Comparison of ENCODE assay signal across 30 cellular contexts in the genomic region with DNA sequence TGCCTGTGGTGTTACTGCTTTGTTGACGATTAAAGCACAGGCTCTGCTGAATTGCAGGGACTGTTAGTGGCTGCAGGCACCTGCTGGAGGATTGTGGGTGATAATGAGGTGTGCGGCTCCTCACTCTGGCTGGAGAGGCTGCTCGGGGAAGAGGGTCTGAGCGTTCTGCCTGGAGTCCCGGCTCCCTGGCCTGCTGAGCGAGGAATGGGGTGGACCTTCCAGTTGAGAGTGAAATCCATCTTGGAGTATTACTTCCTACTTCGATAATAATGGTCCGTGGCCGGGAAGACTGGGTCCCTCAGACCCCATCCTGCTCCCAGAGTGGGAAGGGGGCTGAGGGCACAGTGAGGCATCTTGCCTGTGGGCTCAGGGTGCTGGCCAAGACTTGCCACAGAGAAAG.
DNase-seq lines count a peak whose midpoint lies in the region; FAIRE-seq and TF ChIP-seq lines count a peak whose summit lies in the region.
"Had no signal": no experiment of that assay in that cellular context is flagged by ENCODE, and none has a peak within 500 bp of the region (broad histone marks: within the 10 kb centered on the region; RNA-seq: fewer than 3 reads in every experiment).

No MANE protein-coding gene starts in this region.

- H3K4me1 Mint-ChIP-seq in CD14-positive monocyte = peaks cover 43% of the 10 kb centered on the region
- H3K4me1 Mint-ChIP-seq: memory B cell; stimulated activated naive CD8-positive, alpha-beta T cell treated with anti-CD3 and anti-CD28 coated beads, Interleukin-15, amount 100 ng/mL, for 72 hours had no signal

- H3K27ac Mint-ChIP-seq in CD14-positive monocyte = peak overlapping the region in 1 of 7 donors; percentile 18
- H3K27ac Mint-ChIP-seq: activated naive CD8-positive, alpha-beta T cell treated with anti-CD3 and anti-CD28 coated beads for 36 hours; activated T-helper 2 cell treated with anti-CD3 and anti-CD28 coated beads, Interferon-gamma antibody, Interleukin-2, Interleukin-4, amounts not matched to agents 10 μg/mL and 5 μg/mL and 100 μg/mL, durations not matched to agents 14 hours and 24 hours and 36 hours; memory B cell; nephron progenitor cell had no signal

- FAIRE-seq in kidney (lab: Jason Lieb, UNC) = no peak
- FAIRE-seq: bronchial epithelial cell, GM12891, H54 had no signal

- TF ChIP-seq POLR2A in Peyer's patch (IDR thresholded peaks at IDR 0.05) = no peak
- no peak for TF ChIP-seq POLR2A in testis (IDR thresholded peaks at IDR 0.05)

- TF ChIP-seq CTCF in Peyer's patch (IDR thresholded peaks at IDR 0.05) = no peak
- no peak for TF ChIP-seq CTCF in kidney (IDR thresholded peaks at IDR 0.05; ENCODE audit: borderline replicate concordance, extremely low read depth, insufficient read depth)
- TF ChIP-seq CTCF in CD14-positive monocyte (IDR thresholded peaks at IDR 0.05) = no peak
- no peak for TF ChIP-seq CTCF in testis (IDR thresholded peaks at IDR 0.05)

- peak; percentile 0 for DNase-seq in stimulated activated CD4-positive, alpha-beta T cell treated with anti-CD3 and anti-CD28 coated beads, Interleukin-15, amount 100 ng/mL, for 24 hours
- DNase-seq in stimulated activated CD4-positive, alpha-beta T cell treated with anti-CD3 and anti-CD28 coated beads, Interleukin-4, amount 100 ng/mL, for 1 hour = no peak
- peak in 2 of 3 donors; percentile 3 to 7 for DNase-seq in Peyer's patch
- peak; percentile 42 for DNase-seq in kidney
- no peak for DNase-seq in CD14-positive monocyte (ENCODE audit: low spot score)
- DNase-seq in testis = no peak
- DNase-seq in GM19240 (ENCODE audit: insufficient read length, low spot score) = no peak
- DNase-seq: activated CD4-positive, alpha-beta T cell treated with anti-CD3 and anti-CD28 coated beads for 48 hours; activated naive CD8-positive, alpha-beta T cell treated with anti-CD3 and anti-CD28 coated beads for 36 hours; anterior cingulate cortex; gastrocnemius medialis; hippocampal formation; KG1; MG63; NCI-H2029 treated with DMSO at 0.1 percent for 48 hours; NCI-H2227 treated with DMSO at 0.1 percent for 48 hours; NCI-H526 treated with DMSO at 0.1 percent for 48 hours; nephron progenitor cell; retina; SHP77 treated with DMSO at 0.1 percent for 48 hours; stimulated activated naive CD8-positive, alpha-beta T cell treated with anti-CD3 and anti-CD28 coated beads, Interleukin-15, amount 100 ng/mL, for 72 hours; thyroid gland had no signal

- H3K27ac ChIP-seq in Peyer's patch (no peak overlapping the region), kidney (ENCODE audit: low read depth in 2 of 2, low read length in 2 of 2) (no peak overlapping the region), testis (no peak overlapping the region)
- H3K27ac ChIP-seq: gastrocnemius medialis, parathyroid adenoma, thyroid gland, vagina, VCaP had no signal

- no peaks in the 10 kb centered on the region for H3K36me3 ChIP-seq in Peyer's patch
- no peaks in the 10 kb centered on the region for H3K36me3 ChIP-seq in kidney (ENCODE audit: control insufficient read depth in 1 of 2, insufficient read depth in 2 of 2, low read length in 2 of 2)
- H3K36me3 ChIP-seq in testis (ENCODE audit: low read depth, missing control alignments) = no peaks in the 10 kb centered on the region
- H3K36me3 ChIP-seq: gastrocnemius medialis, MG63, thyroid gland, vagina had no signal

- H3K36me3 Mint-ChIP-seq in CD14-positive monocyte = peaks cover 0 to 4% of the 10 kb centered on the region in 2 donors
- H3K36me3 Mint-ChIP-seq: activated naive CD8-positive, alpha-beta T cell treated with anti-CD3 and anti-CD28 coated beads for 36 hours; memory B cell had no signal

- no peak overlapping the region for H3K4me3 ChIP-seq in Peyer's patch
- no peak overlapping the region for H3K4me3 ChIP-seq in kidney (ENCODE audit: low read length in 2 of 2)
- no peak overlapping the region for H3K4me3 ChIP-seq in testis
- H3K4me3 ChIP-seq: gastrocnemius medialis, MG63, thyroid gland, vagina had no signal

- H3K4me1 ChIP-seq in Peyer's patch (no peaks in the 10 kb centered on the region), kidney (ENCODE audit: control insufficient read depth in 1 of 2, insufficient read depth in 1 of 2, low read depth in 1 of 2, low read length in 2 of 2) (no peaks in the 10 kb centered on the region), testis (no peaks in the 10 kb centered on the region)
- H3K4me1 ChIP-seq: gastrocnemius medialis, parathyroid adenoma, thyroid gland, vagina had no signal

- H3K9ac ChIP-seq in kidney (ENCODE audit: low read length in 2 of 2) = no peak overlapping the region
- H3K9ac ChIP-seq: parathyroid adenoma had no signal

- 88 to 94% methylated on average over 8 to 9 of the region's 9 CpGs for WGBS in testis, 2 donors

- peaks cover 0 to 4% (median 2%) of the 10 kb centered on the region in 7 donors for H3K9me3 Mint-ChIP-seq in CD14-positive monocyte
- H3K9me3 Mint-ChIP-seq: activated naive CD8-positive, alpha-beta T cell treated with anti-CD3 and anti-CD28 coated beads for 36 hours; activated T-helper 2 cell treated with anti-CD3 and anti-CD28 coated beads, Interferon-gamma antibody, Interleukin-2, Interleukin-4, amounts not matched to agents 10 μg/mL and 5 μg/mL and 100 μg/mL, durations not matched to agents 14 hours and 24 hours and 36 hours; memory B cell; stimulated activated naive CD8-positive, alpha-beta T cell treated with anti-CD3 and anti-CD28 coated beads, Interleukin-15, amount 100 ng/mL, for 72 hours had no signal

- H3K27me3 ChIP-seq in Peyer's patch (no peaks in the 10 kb centered on the region), testis (no peaks in the 10 kb centered on the region)
- H3K27me3 ChIP-seq: gastrocnemius medialis, MG63, thyroid gland, vagina had no signal

- intact Hi-C loops in kidney (cut with DNase I) (no loop called here), CD14-positive monocyte (cut with micrococcal nuclease) (loop anchor here in 1 of 2 donors (5.0 to 10.0 kb wide), 2 partner anchors 57 to 95 kb away; no protein-coding TSS in a partner anchor), testis (cut with DNase I; ENCODE audit: low total_unique reads) (no loop called here)

- H3K4me3 Mint-ChIP-seq in CD14-positive monocyte = no peak overlapping the region
- H3K4me3 Mint-ChIP-seq: activated naive CD8-positive, alpha-beta T cell treated with anti-CD3 and anti-CD28 coated beads for 36 hours; memory B cell; nephron progenitor cell; stimulated activated naive CD8-positive, alpha-beta T cell treated with anti-CD3 and anti-CD28 coated beads, Interleukin-15, amount 100 ng/mL, for 72 hours had no signal

- peaks cover 0 to 3% (median 0%) of the 10 kb centered on the region in 3 donors for H3K27me3 Mint-ChIP-seq in CD14-positive monocyte (ENCODE audit: low read depth in 3 of 3)

- no peaks in the 10 kb centered on the region for H3K9me3 ChIP-seq in Peyer's patch
- no peaks in the 10 kb centered on the region for H3K9me3 ChIP-seq in kidney (ENCODE audit: control insufficient read depth in 1 of 2, low read length in 2 of 2)
- no peaks in the 10 kb centered on the region for H3K9me3 ChIP-seq in testis
- H3K9me3 ChIP-seq: gastrocnemius medialis, MG63, thyroid gland, vagina had no signal

Comparison
In these comparisons a context has a peak if more than half of its experiments do, and no peak if none do; other contexts are left out.
1. DNase-seq: peak in stimulated activated CD4-positive, alpha-beta T cell treated with anti-CD3 and anti-CD28 coated beads, Interleukin-15, amount 100 ng/mL, for 24 hours (single experiment), Peyer's patch (2 of 3) and kidney (single experiment); none in stimulated activated CD4-positive, alpha-beta T cell treated with anti-CD3 and anti-CD28 coated beads, Interleukin-4, amount 100 ng/mL, for 1 hour (single experiment), CD14-positive monocyte (single experiment), testis (single experiment) and GM19240 (single experiment).